Comparison of ENCODE assay signal across 22 cellular contexts in genomic region chr13:74097116-74097515, GRCh38.
"Had no signal": no experiment of that assay in that cellular context is flagged by ENCODE, and none has a peak within 500 bp of the region (broad histone marks: within the 10 kb centered on the region; RNA-seq: fewer than 3 reads in every experiment).

No MANE protein-coding gene starts in this region.

- H3K27ac ChIP-seq: adrenal gland, ascending aorta, brain microvascular endothelial cell, foreskin keratinocyte, right lobe of liver, skin epidermis, testis, uterus, WERI-Rb-1 had no signal

- H3K4me1 ChIP-seq: adrenal gland, foreskin keratinocyte, uterus had no signal

- H3K36me3 ChIP-seq: adrenal gland, ascending aorta, brain microvascular endothelial cell, right lobe of liver, uterus, WERI-Rb-1 had no signal

- H3K27ac Mint-ChIP-seq: activated naive CD4-positive, alpha-beta T cell treated with anti-CD3 and anti-CD28 coated beads, Interleukin-2, amount 10 ng/mL, durations not matched to agents 7 days and 5 days; nephron progenitor cell had no signal

- H3K27me3 Mint-ChIP-seq: activated naive CD4-positive, alpha-beta T cell treated with anti-CD3 and anti-CD28 coated beads, Interleukin-2, amount 10 ng/mL, durations not matched to agents 7 days and 5 days had no signal

- H3K9me3 ChIP-seq: adrenal gland, ascending aorta, right lobe of liver, testis, uterus had no signal

- H3K27me3 ChIP-seq: adrenal gland, ascending aorta, brain microvascular endothelial cell, foreskin keratinocyte, right lobe of liver, testis, uterus had no signal

- H3K4me3 Mint-ChIP-seq: activated naive CD4-positive, alpha-beta T cell treated with anti-CD3 and anti-CD28 coated beads, Interleukin-2, amount 10 ng/mL, durations not matched to agents 7 days and 5 days; nephron progenitor cell had no signal

- H3K4me3 ChIP-seq: adrenal gland, ascending aorta, right lobe of liver, skin epidermis, testis, uterus had no signal

- DNase-seq: activated CD4-positive, CD25-positive, alpha-beta regulatory T cell treated with anti-CD3 and anti-CD28 coated beads, Interleukin-2, amount 50 U/mL, for 72 hours; activated effector memory CD4-positive, alpha-beta T cell treated with anti-CD3 and anti-CD28 coated beads, Interleukin-2, amount 50 U/mL, for 16 hours; activated naive CD4-positive, alpha-beta T cell treated with anti-CD3 and anti-CD28 coated beads, Interleukin-2, amount 10 ng/mL, durations not matched to agents 7 days and 5 days; adrenal gland; brain microvascular endothelial cell; caudate nucleus; dermis blood vessel endothelial cell; effector CD8-positive, alpha-beta T cell; foreskin keratinocyte; hypothalamus; left ventricle myocardium superior; mammary epithelial cell; nephron progenitor cell; nucleus accumbens; right lobe of liver; stimulated activated CD4-positive, alpha-beta T cell treated with anti-CD3 and anti-CD28 coated beads, Interleukin-1b, Interleukin-23, amount 100 ng/mL, for 48 hours; testis; trophoblast cell; uterus; WERI-Rb-1 had no signal

- ATAC-seq: foreskin keratinocyte, left ventricle myocardium superior had no signal
